In the genomic region with DNA sequence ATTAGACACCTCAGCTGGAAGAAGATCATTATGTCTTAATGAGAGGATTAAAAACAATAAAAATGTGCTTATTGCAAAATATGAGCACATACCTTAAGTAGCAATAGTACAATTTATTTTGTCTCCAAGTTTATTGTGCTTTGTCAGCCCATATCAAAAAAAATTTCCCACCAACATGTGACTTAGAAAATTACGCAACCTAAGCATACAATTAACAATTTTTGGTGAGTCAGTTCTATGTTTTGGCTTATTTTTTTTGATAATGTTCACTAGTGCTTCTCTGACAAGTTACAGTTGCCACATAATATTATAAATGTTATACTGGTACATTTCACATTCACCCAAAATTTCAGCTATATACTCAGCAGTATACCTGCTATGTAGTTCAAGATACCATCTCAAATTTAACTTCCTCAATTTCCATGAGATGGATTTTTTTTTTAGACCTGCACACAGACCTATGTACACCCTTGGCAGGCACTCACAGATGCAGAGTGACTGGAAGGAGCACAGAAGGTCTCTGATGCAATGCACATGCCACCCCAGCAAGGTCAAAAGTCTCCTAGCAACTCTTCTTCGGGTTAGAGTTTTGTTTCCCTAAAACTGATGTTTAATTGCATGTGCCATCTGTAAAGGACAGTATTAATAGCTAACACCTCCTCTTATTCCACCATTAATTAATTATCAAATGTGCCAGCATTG, we compare ENCODE assay signal across 22 cellular contexts.
A peak's percentile ranks its signal among the peaks of the same experiment; 100 is the strongest.
DNase-seq lines count a peak whose midpoint lies in the region; ATAC-seq, FAIRE-seq and TF ChIP-seq lines count a peak whose summit lies in the region.
"Had no signal": no experiment of that assay in that cellular context is flagged by ENCODE, and none has a peak within 500 bp of the region (broad histone marks: within the 10 kb centered on the region; RNA-seq: fewer than 3 reads in every experiment).

No MANE protein-coding gene starts in this region.

- H3K36me3 ChIP-seq in right lobe of liver (no peaks in the 10 kb centered on the region), HepG2 (replicated peaks in 1 of 2; ENCODE audit: control insufficient read depth in 1 of 2, insufficient read depth in 2 of 2, low read length in 2 of 2) (no peaks in the 10 kb centered on the region)
- H3K36me3 ChIP-seq: sigmoid colon, thyroid gland had no signal

- POLR2A ChIA-PET in HepG2 (lab: Yijun Ruan, JAX): no interaction called here

- TF ChIP-seq POLR2A in right lobe of liver (IDR thresholded peaks at IDR 0.05) (no peak), HepG2 (IDR thresholded peaks at IDR 0.05; ENCODE audit: insufficient read depth in 1 of 2, low read depth in 2 of 2, low read length in 2 of 2) (no peak)

- FAIRE-seq in HepG2 (lab: Jason Lieb, UNC): no peak
- FAIRE-seq: colon, GM12878 had no signal

- intact Hi-C loops in right lobe of liver (cut with DNase I) (no loop called here), HepG2 (cut with micrococcal nuclease; ENCODE audit: unreplicated experiment) (no loop called here), left colon (cut with DNase I, micrococcal nuclease) (no loop called here)

- in situ Hi-C loops in HepG2 (cut with HindIII; ENCODE audit: extremely low pct_ligation_motif_present, low pct_unique_long_range_greater_than_20kb): no loop called here

- H2AFZ ChIP-seq in HepG2 (ENCODE audit: low read length): no peak overlapping the region
- H2AFZ ChIP-seq: hepatocyte had no signal

- H3K27me3 ChIP-seq in right lobe of liver (no peaks in the 10 kb centered on the region), HepG2 (ENCODE audit: control insufficient read depth in 1 of 2, insufficient read depth in 2 of 2, low read length in 2 of 2) (no peaks in the 10 kb centered on the region; a peak in 1 of 5 replicates)
- H3K27me3 ChIP-seq: hepatocyte, sigmoid colon, thyroid gland had no signal

- TF ChIP-seq CTCF in right lobe of liver (IDR thresholded peaks at IDR 0.05): no peak
- TF ChIP-seq CTCF in HepG2 (CRISPR knock-in tag; IDR thresholded peaks at IDR 0.05): no peak
- no peak for TF ChIP-seq CTCF in choroid plexus epithelial cell (conservative IDR thresholded peaks at IDR 0.05; ENCODE audit: low read depth, low read length)

- DNase-seq in right lobe of liver (no peak), HepG2 (ENCODE audit: low spot score) (no peak), choroid plexus epithelial cell (ENCODE audit: low read depth) (peak; percentile 40), left colon (no peak), HuH-7.5 (ENCODE audit: low spot score) (no peak), DMS79 treated with DMSO at 0.1 percent for 48 hours (lab: John Stamatoyannopoulos, UW) (no peak), anterior cingulate cortex (lab: John Stamatoyannopoulos, UW) (no peak)
- no peak for DNase-seq in stimulated activated CD8-positive, alpha-beta memory T cell treated with anti-CD3 and anti-CD28 coated beads, Interleukin-4, amount 100 ng/mL, for 48 hours
- DNase-seq: CD4-positive, CD25-positive, alpha-beta regulatory T cell; DMS153; MM.1S; NCI-H187 treated with DMSO at 0.1 percent for 48 hours; NK-92 treated with Interleukin-12 subunit alpha and Interleukin-12 subunit beta, amount 100 ng/mL, for 24 hours; nucleus accumbens; RPMI8226; sigmoid colon; stimulated activated naive B cell treated with anti-CD40 and anti-IgM and Interleukin-4, amounts not matched to agents 10 μg/mL and 1 μg/mL and 100 μg/mL, for 72 hours; SW 1271; thyroid gland had no signal

- peak; percentile 23 to 79 (median 63) for ATAC-seq in right lobe of liver
- ATAC-seq in HepG2: no peak
- peak; percentile 70 for ATAC-seq in left colon
- ATAC-seq: GM12878; stimulated activated naive B cell treated with anti-CD40 and anti-IgM and Interleukin-4, amounts not matched to agents 10 μg/mL and 1 μg/mL and 100 μg/mL, for 72 hours had no signal

- H3K27ac ChIP-seq in right lobe of liver (no peak overlapping the region), HepG2 (ENCODE audit: extremely low read length, insufficient read depth, low read length) (no peak overlapping the region)
- H3K27ac ChIP-seq: hepatocyte, sigmoid colon, thyroid gland had no signal

- H3K4me1 ChIP-seq in right lobe of liver (peaks cover 0 to 9% (median 0%) of the 10 kb centered on the region in 4 donors), HepG2 (ENCODE audit: insufficient read depth, low read length) (no peaks in the 10 kb centered on the region)
- H3K4me1 ChIP-seq: sigmoid colon, thyroid gland had no signal

- no TSS peak for BruUV-seq in HepG2 (replicated peaks; lab: Mats Ljungman, UMichigan)

- no peaks in the 10 kb centered on the region for H4K20me1 ChIP-seq in HepG2 (ENCODE audit: insufficient read depth, low read length)

- no peak overlapping the region for H3K9ac ChIP-seq in HepG2 (ENCODE audit: insufficient read depth, low read depth, low read length)

- CTCF ChIA-PET in HepG2 (lab: Yijun Ruan, JAX; ENCODE audit: low intra/inter-chr PET ratio, low total read pairs): no interaction called here

- H3K4me3 ChIP-seq in right lobe of liver (no peak overlapping the region), HepG2 (replicated peaks in 1 of 3; ENCODE audit: insufficient read depth in 1 of 3, low read depth in 2 of 3, low read length in 3 of 3) (no peak overlapping the region), choroid plexus epithelial cell (ENCODE audit: low read depth, low read length) (no peak overlapping the region)
- H3K4me3 ChIP-seq: GM12878, hepatocyte, sigmoid colon, thyroid gland had no signal

- no peak for TF ChIP-seq EP300 in HepG2 (IDR thresholded peaks at IDR 0.05; ENCODE audit: low read depth in 2 of 2, low read length in 2 of 2)
- TF ChIP-seq EP300 in HepG2 (CRISPR knock-in tag; IDR thresholded peaks at IDR 0.05; ENCODE audit: borderline replicate concordance): no peak

- H3K9me3 ChIP-seq in right lobe of liver (no peaks in the 10 kb centered on the region), HepG2 (ENCODE audit: low read length) (no peaks in the 10 kb centered on the region; the same call in 1 of the 2 replicates)
- H3K9me3 ChIP-seq: sigmoid colon, thyroid gland had no signal

- H3K4me2 ChIP-seq in HepG2 (ENCODE audit: low read depth, low read length): no peak overlapping the region
- H3K4me2 ChIP-seq: hepatocyte had no signal

- 38% methylated on average over 2 of the region's 2 CpGs for WGBS in right lobe of liver (ENCODE audit: insufficient coverage, low coverage, low lambda C conversion rate, missing lambda C conversion rate)
- 21% methylated on average over 2 of the region's 2 CpGs for WGBS in HepG2 (ENCODE audit: low lambda C conversion rate)

- TF ChIP-seq RAD21 in HepG2 (CRISPR knock-in tag; IDR thresholded peaks at IDR 0.05): no peak

- H3K79me2 ChIP-seq in HepG2 (ENCODE audit: insufficient read depth, low read length): no peaks in the 10 kb centered on the region
- H3K79me2 ChIP-seq: hepatocyte had no signal

TF ChIP-seq in HepG2, 621 proteins besides CTCF, POLR2A, EP300 and RAD21:
- no peak for TF ChIP-seq ADNP (CRISPR knock-in tag; IDR thresholded peaks at IDR 0.05)
- TF ChIP-seq, protein P1, sequence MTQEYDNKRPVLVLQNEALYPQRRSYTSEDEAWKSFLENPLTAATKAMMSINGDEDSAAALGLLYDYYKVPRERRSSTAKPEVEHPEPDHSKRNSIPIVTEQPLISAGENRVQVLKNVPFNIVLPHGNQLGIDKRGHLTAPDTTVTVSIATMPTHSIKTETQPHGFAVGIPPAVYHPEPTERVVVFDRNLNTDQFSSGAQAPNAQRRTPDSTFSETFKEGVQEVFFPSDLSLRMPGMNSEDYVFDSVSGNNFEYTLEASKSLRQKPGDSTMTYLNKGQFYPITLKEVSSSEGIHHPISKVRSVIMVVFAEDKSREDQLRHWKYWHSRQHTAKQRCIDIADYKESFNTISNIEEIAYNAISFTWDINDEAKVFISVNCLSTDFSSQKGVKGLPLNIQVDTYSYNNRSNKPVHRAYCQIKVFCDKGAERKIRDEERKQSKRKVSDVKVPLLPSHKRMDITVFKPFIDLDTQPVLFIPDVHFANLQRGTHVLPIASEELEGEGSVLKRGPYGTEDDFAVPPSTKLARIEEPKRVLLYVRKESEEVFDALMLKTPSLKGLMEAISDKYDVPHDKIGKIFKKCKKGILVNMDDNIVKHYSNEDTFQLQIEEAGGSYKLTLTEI (CRISPR knock-in tag; conservative IDR thresholded peaks at IDR 0.05): no peak
- no peak for TF ChIP-seq ZKSCAN8 (CRISPR knock-in tag; IDR thresholded peaks at IDR 0.05; ENCODE audit: borderline replicate concordance)
- TF ChIP-seq HNRNPUL1 (IDR thresholded peaks at IDR 0.05; ENCODE audit: low read depth, low read length): no peak
- TF ChIP-seq ZNF577 (CRISPR knock-in tag; IDR thresholded peaks at IDR 0.05; ENCODE audit: borderline replicate concordance, low read depth): no peak
- no peak for TF ChIP-seq FOXC1 (CRISPR knock-in tag; IDR thresholded peaks at IDR 0.05; ENCODE audit: borderline replicate concordance)
